1 cellular context compared by ENCODE assay signal in genomic region chr7:128739048-128739962, GRCh38.
TF ChIP-seq lines count a peak whose summit lies in the region.

CALU (plus strand) TSS chr7:128739359; CDS start chr7:128748584, 9,225 bp downstream.

TF ChIP-seq in K562, 482 proteins besides CTCF, POLR2A, EP300 and RAD21 (continues in another document):
- TF ChIP-seq CHD7 (IDR thresholded peaks at IDR 0.05; ENCODE audit: low read depth, low read length) = no peak
- no peak for TF ChIP-seq MTF1 (CRISPR knock-in tag; IDR thresholded peaks at IDR 0.05; ENCODE audit: borderline replicate concordance)
- TF ChIP-seq CREM (IDR thresholded peaks at IDR 0.05; ENCODE audit: low read depth) = peak; percentile 96
- peak; percentile 18; the same call in 1 of the 2 replicates for TF ChIP-seq SMAD4 (CRISPR knock-in tag; conservative IDR thresholded peaks at IDR 0.05)
- TF ChIP-seq GABPB1 (CRISPR knock-in tag; IDR thresholded peaks at IDR 0.05) = peak; percentile 97
- TF ChIP-seq POLR2H (tag; IDR thresholded peaks at IDR 0.05; ENCODE audit: low read depth) = peak; percentile 95
- TF ChIP-seq ZNF431 (CRISPR knock-in tag; IDR thresholded peaks at IDR 0.05) = peak; percentile 70; the same call in 1 of the 2 replicates
- TF ChIP-seq MYNN (IDR thresholded peaks at IDR 0.05) = no peak
- no peak for TF ChIP-seq MYNN (CRISPR knock-in tag; IDR thresholded peaks at IDR 0.05)
- TF ChIP-seq CAMTA2 (CRISPR knock-in tag; conservative IDR thresholded peaks at IDR 0.05) = peak; percentile 93
- TF ChIP-seq FOSL1 (tag; conservative IDR thresholded peaks at IDR 0.05) = no peak; the same call in 1 of the 2 replicates
- no peak; the same call in 1 of the 2 replicates for TF ChIP-seq ZNF589 (CRISPR knock-in tag; IDR thresholded peaks at IDR 0.05; ENCODE audit: low read depth)
- peak in 1 of 2 experiments; percentile 84; a peak in 1 of 3 replicates for TF ChIP-seq CBX3 (IDR thresholded peaks at IDR 0.05; ENCODE audit: borderline replicate concordance in 1 of 2, low read length in 2 of 2)
- no peak for TF ChIP-seq SMC3 (conservative IDR thresholded peaks at IDR 0.05; ENCODE audit: insufficient read depth, low read depth, low read length)
- no peak for TF ChIP-seq RBM17 (IDR thresholded peaks at IDR 0.05; ENCODE audit: borderline replicate concordance, low read depth, low read length)
- TF ChIP-seq NKRF (IDR thresholded peaks at IDR 0.05; ENCODE audit: borderline replicate concordance) = peak; percentile 90
- TF ChIP-seq GTF2A2 (tag; IDR thresholded peaks at IDR 0.05) = no peak; the same call in 1 of the 2 replicates
- no peak for TF ChIP-seq ZNF124 (CRISPR knock-in tag; IDR thresholded peaks at IDR 0.05)
- TF ChIP-seq E2F6 (IDR thresholded peaks at IDR 0.05; ENCODE audit: borderline replicate concordance in 1 of 2, extremely low read depth in 1 of 2, insufficient read depth in 1 of 2, insufficient read length in 1 of 2, low read depth in 1 of 2, low read length in 1 of 2, poor library complexity in 1 of 2, severe bottlenecking in 1 of 2) = peak; percentile 99
- TF ChIP-seq HNRNPL (IDR thresholded peaks at IDR 0.05; ENCODE audit: low read depth, low read length) = peak; percentile 76; the same call in 1 of the 2 replicates
- TF ChIP-seq ZC3H4 (CRISPR knock-in tag; IDR thresholded peaks at IDR 0.05; ENCODE audit: borderline replicate concordance) = peak; percentile 95
- peak; percentile 66 for TF ChIP-seq REST (CRISPR knock-in tag; IDR thresholded peaks at IDR 0.05; ENCODE audit: low read depth)
- 0 out of 2 replicates have a peak, but pooled peaks have one; percentile 14 for TF ChIP-seq TCF3 (CRISPR knock-in tag; IDR thresholded peaks at IDR 0.05)
- no peak; the same call in 1 of the 2 replicates for TF ChIP-seq KHSRP (IDR thresholded peaks at IDR 0.05)
- peak; percentile 99 for TF ChIP-seq SRSF3 (IDR thresholded peaks at IDR 0.05; ENCODE audit: insufficient read depth, low read length)
- TF ChIP-seq MEF2A (IDR thresholded peaks at IDR 0.05; ENCODE audit: control insufficient read depth, low read depth, low read length) = no peak
- TF ChIP-seq FUS (optimal IDR thresholded peaks at IDR 0.05; ENCODE audit: low read depth, low read length) = peak; percentile 59
- no peak for TF ChIP-seq HMG20B (CRISPR knock-in tag; IDR thresholded peaks at IDR 0.05)
- no peak for TF ChIP-seq CCAR2 (IDR thresholded peaks at IDR 0.05; ENCODE audit: low read depth, low read length)
- TF ChIP-seq EHMT2 (IDR thresholded peaks at IDR 0.05) = no peak
- no peak for TF ChIP-seq KAT2B (IDR thresholded peaks at IDR 0.05; ENCODE audit: low read depth, low read length)
- TF ChIP-seq ZNF511 (CRISPR knock-in tag; IDR thresholded peaks at IDR 0.05) = peak; percentile 90; the same call in 1 of the 2 replicates
- TF ChIP-seq ELK1 (CRISPR knock-in tag; IDR thresholded peaks at IDR 0.05) = no peak
- peak; percentile 73 for TF ChIP-seq HCFC1 (IDR thresholded peaks at IDR 0.05; ENCODE audit: low read depth, low read length)
- TF ChIP-seq KDM2B (CRISPR knock-in tag; IDR thresholded peaks at IDR 0.05) = no peak; the same call in 1 of the 2 replicates
- TF ChIP-seq MCM2 (IDR thresholded peaks at IDR 0.05; ENCODE audit: low read depth) = no peak
- TF ChIP-seq NFIX (CRISPR knock-in tag; IDR thresholded peaks at IDR 0.05; ENCODE audit: low read depth) = no peak
- 0 out of 2 replicates have a peak, but pooled peaks have one; percentile 70 for TF ChIP-seq HDGF (IDR thresholded peaks at IDR 0.05)
- TF ChIP-seq STAG1 (CRISPR knock-in tag; IDR thresholded peaks at IDR 0.05; ENCODE audit: borderline replicate concordance) = peak; percentile 61; the same call in 1 of the 2 replicates
